ENCODE assay signal across 30 cellular contexts in genomic region chr11:115610908-115611307, GRCh38.
"Had no signal": no experiment of that assay in that cellular context is flagged by ENCODE, and none has a peak within 500 bp of the region (broad histone marks: within the 10 kb centered on the region; RNA-seq: fewer than 3 reads in every experiment).

No MANE protein-coding gene starts in this region.

- H3K27me3 Mint-ChIP-seq: stimulated activated naive CD8-positive, alpha-beta T cell treated with anti-CD3 and anti-CD28 coated beads, Interleukin-15, Interleukin-2, amounts not matched to agents 100 ng/mL and 50 ng/mL, for 24 hours had no signal

- H2AFZ ChIP-seq: parathyroid adenoma had no signal

- H3K9me3 ChIP-seq: ovary, psoas muscle, spleen, stomach, thoracic aorta, thyroid gland, tibial nerve, upper lobe of right lung, uterus had no signal

- H3K4me3 Mint-ChIP-seq: naive B cell; natural killer cell; neural crest cell; stimulated activated effector memory CD8-positive, alpha-beta T cell treated with anti-CD3 and anti-CD28 coated beads, Interleukin-12 subunit alpha, Interleukin-12 subunit beta, amount 100 ng/mL, for 72 hours; stimulated activated naive B cell treated with anti-CD40 and anti-IgM and Interleukin-4, amounts not matched to agents 10 μg/mL and 1 μg/mL and 100 μg/mL, for 72 hours; stimulated activated naive CD8-positive, alpha-beta T cell treated with anti-CD3 and anti-CD28 coated beads, Interleukin-15, Interleukin-2, amounts not matched to agents 100 ng/mL and 50 ng/mL, for 24 hours; type B pancreatic cell had no signal

- H3K79me2 ChIP-seq: parathyroid adenoma had no signal

- H3K4me1 ChIP-seq: parathyroid adenoma, uterus had no signal

- H3K36me3 ChIP-seq: ovary, spleen, stomach, thoracic aorta, thyroid gland, tibial nerve, upper lobe of right lung, uterus had no signal

- H3K27ac ChIP-seq: ovary, parathyroid adenoma, psoas muscle, skin epidermis, spleen, stomach, thoracic aorta, thyroid gland, tibial nerve, upper lobe of right lung, uterus had no signal

- DNase-seq: naive B cell; natural killer cell; occipital lobe; ovary; posterior cingulate gyrus; psoas muscle; right cardiac atrium; spleen; stimulated activated CD4-positive, alpha-beta T cell treated with anti-CD3 and anti-CD28 coated beads, Interleukin-15, amount 100 ng/mL, for 24 hours; stimulated activated CD4-positive, alpha-beta T cell treated with anti-CD3 and anti-CD28 coated beads, Interleukin-2, amount 100 ng/mL, for 24 hours; stimulated activated CD4-positive, alpha-beta T cell treated with anti-CD3 and anti-CD28 coated beads, Interleukin-2, amount 100 ng/mL, for 48 hours; stimulated activated CD4-positive, alpha-beta T cell treated with anti-CD3 and anti-CD28 coated beads, Interleukin-4, amount 100 ng/mL, for 24 hours; stimulated activated naive B cell treated with anti-CD40 and anti-IgM and Interleukin-4, amounts not matched to agents 10 μg/mL and 1 μg/mL and 100 μg/mL, for 72 hours; stimulated activated naive CD4-positive, alpha-beta T cell treated with Interleukin-2 at 50 U/mL for 16 hours; stomach; thyroid gland; upper lobe of right lung; uterus had no signal

- H3K36me3 Mint-ChIP-seq: naive B cell; natural killer cell; stimulated activated effector memory CD8-positive, alpha-beta T cell treated with anti-CD3 and anti-CD28 coated beads, Interleukin-12 subunit alpha, Interleukin-12 subunit beta, amount 100 ng/mL, for 72 hours; stimulated activated naive B cell treated with anti-CD40 and anti-IgM and Interleukin-4, amounts not matched to agents 10 μg/mL and 1 μg/mL and 100 μg/mL, for 72 hours; type B pancreatic cell had no signal

- H3K4me2 ChIP-seq: smooth muscle cell had no signal

- H3K9me3 Mint-ChIP-seq: natural killer cell; nephron; neural crest cell; stimulated activated effector memory CD8-positive, alpha-beta T cell treated with anti-CD3 and anti-CD28 coated beads, Interleukin-12 subunit alpha, Interleukin-12 subunit beta, amount 100 ng/mL, for 72 hours; type B pancreatic cell had no signal

- ATAC-seq: natural killer cell; psoas muscle; right cardiac atrium; sciatic nerve; stimulated activated effector memory CD8-positive, alpha-beta T cell treated with anti-CD3 and anti-CD28 coated beads, Interleukin-12 subunit alpha, Interleukin-12 subunit beta, amount 100 ng/mL, for 72 hours; stimulated activated naive B cell treated with anti-CD40 and anti-IgM and Interleukin-4, amounts not matched to agents 10 μg/mL and 1 μg/mL and 100 μg/mL, for 72 hours; upper lobe of right lung had no signal

- H3K27me3 ChIP-seq: ovary, stomach, thyroid gland, upper lobe of right lung, uterus had no signal

- H3K27ac Mint-ChIP-seq: natural killer cell; progenitor cell of endocrine pancreas; stimulated activated effector memory CD8-positive, alpha-beta T cell treated with anti-CD3 and anti-CD28 coated beads, Interleukin-12 subunit alpha, Interleukin-12 subunit beta, amount 100 ng/mL, for 72 hours; stimulated activated naive B cell treated with anti-CD40 and anti-IgM and Interleukin-4, amounts not matched to agents 10 μg/mL and 1 μg/mL and 100 μg/mL, for 72 hours; stimulated activated naive CD8-positive, alpha-beta T cell treated with anti-CD3 and anti-CD28 coated beads, Interleukin-15, Interleukin-2, amounts not matched to agents 100 ng/mL and 50 ng/mL, for 24 hours; type B pancreatic cell had no signal

- H3K9ac ChIP-seq: parathyroid adenoma had no signal

- H3K4me3 ChIP-seq: ovary, psoas muscle, skin epidermis, smooth muscle cell, spleen, stomach, thoracic aorta, thyroid gland, tibial nerve, upper lobe of right lung, uterus had no signal

- H3K4me1 Mint-ChIP-seq: naive B cell; natural killer cell; stimulated activated effector memory CD8-positive, alpha-beta T cell treated with anti-CD3 and anti-CD28 coated beads, Interleukin-12 subunit alpha, Interleukin-12 subunit beta, amount 100 ng/mL, for 72 hours; stimulated activated naive B cell treated with anti-CD40 and anti-IgM and Interleukin-4, amounts not matched to agents 10 μg/mL and 1 μg/mL and 100 μg/mL, for 72 hours had no signal
